In the genomic region with DNA sequence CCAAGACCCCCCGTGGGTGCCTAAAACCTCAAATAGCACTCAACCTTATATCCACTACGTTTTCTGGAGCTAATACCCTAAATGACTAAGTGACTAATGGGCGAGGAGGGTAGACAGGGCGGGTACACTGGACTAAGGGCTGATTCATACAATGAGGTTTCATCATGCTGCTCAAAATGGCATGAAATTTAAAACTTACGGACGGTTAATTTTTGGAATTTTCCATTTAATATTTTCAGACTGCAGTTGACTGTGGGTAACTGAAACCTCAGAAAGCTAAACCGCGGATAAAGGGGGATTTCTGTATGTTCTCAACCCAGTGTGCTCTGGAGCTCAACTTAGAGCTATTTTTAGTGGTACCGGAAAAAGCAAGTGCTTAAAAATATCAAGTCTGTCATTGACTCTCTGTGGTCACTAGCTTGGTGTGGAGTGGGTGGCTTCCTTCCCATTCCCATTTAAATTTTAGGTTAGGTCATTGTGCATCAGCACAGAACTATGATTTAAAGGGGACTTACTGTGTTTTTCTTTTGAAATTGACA, we compare ENCODE assay signal across 8 cellular contexts.
DNase-seq lines count a peak whose midpoint lies in the region; ATAC-seq, FAIRE-seq and TF ChIP-seq lines count a peak whose summit lies in the region.
"Had no signal": no experiment of that assay in that cellular context is flagged by ENCODE, and none has a peak within 500 bp of the region (broad histone marks: within the 10 kb centered on the region; RNA-seq: fewer than 3 reads in every experiment).

No MANE protein-coding gene starts in this region.

- FAIRE-seq in keratinocyte (lab: Jason Lieb, UNC): peak; percentile 84
- FAIRE-seq: TTC549 had no signal

- ATAC-seq in GM18907 (IDR thresholded peaks at IDR 0.05; ENCODE audit: unreplicated experiment) (peak; percentile 81), HG02678 (IDR thresholded peaks at IDR 0.05; ENCODE audit: unreplicated experiment) (peak; percentile 74)

- no peak overlapping the region for H3K4me3 Mint-ChIP-seq in endodermal cell

- no peaks in the 10 kb centered on the region for H3K4me1 Mint-ChIP-seq in endodermal cell

- H3K36me3 Mint-ChIP-seq in endodermal cell (ENCODE audit: low read depth): no peaks in the 10 kb centered on the region

- H3K4me2 ChIP-seq in keratinocyte (ENCODE audit: control insufficient read depth, extremely low read depth, insufficient read depth, low read depth, low read length): peak overlapping the region; percentile 67

- no peaks in the 10 kb centered on the region for H3K27me3 Mint-ChIP-seq in endodermal cell (ENCODE audit: insufficient read depth)

- no peaks in the 10 kb centered on the region for H4K20me1 ChIP-seq in keratinocyte (ENCODE audit: control insufficient read depth, extremely low read depth, insufficient read depth, low read length)

- H3K27ac ChIP-seq in keratinocyte (ENCODE audit: control insufficient read depth, insufficient read depth, low read length): peak overlapping the region; percentile 95
- H3K27ac ChIP-seq in endodermal cell (ENCODE audit: low read depth, low read length): no peak overlapping the region

- no peaks in the 10 kb centered on the region for H3K27me3 ChIP-seq in keratinocyte (ENCODE audit: control insufficient read depth, extremely low read depth, insufficient read depth, low read length)
- no peaks in the 10 kb centered on the region for H3K27me3 ChIP-seq in endodermal cell (ENCODE audit: control insufficient read depth, insufficient read depth, low read length, poor library complexity, severe bottlenecking)

- dilution Hi-C loops in keratinocyte (cut with MboI; ENCODE audit: extremely low pct_ligation_motif_present, low sequenced_read_pairs): no loop called here

- whole genome bisulfite sequencing in endodermal cell (ENCODE audit: insufficient coverage in 1 of 2, insufficient read length in 1 of 2), 2 experiments: 93 to 97% methylated on average over 7 to 9 of the region's 9 CpGs

- H3K9me3 ChIP-seq in keratinocyte (ENCODE audit: control insufficient read depth, low read depth, low read length) (no peaks in the 10 kb centered on the region), endodermal cell (ENCODE audit: control insufficient read depth, low read length) (no peaks in the 10 kb centered on the region)

- peak overlapping the region; percentile 31 for H3K9ac ChIP-seq in keratinocyte (ENCODE audit: control insufficient read depth, extremely low read depth, insufficient read depth, low read length)
- H3K9ac ChIP-seq in endodermal cell (ENCODE audit: extremely low read depth, low read length, poor library complexity, severe bottlenecking): no peak overlapping the region

- no peak overlapping the region for H3K4me3 ChIP-seq in keratinocyte (ENCODE audit: control insufficient read depth in 2 of 3, extremely low read depth in 1 of 3, insufficient read depth in 2 of 3, low read depth in 1 of 3, low read length in 3 of 3)
- H3K4me3 ChIP-seq in endodermal cell (ENCODE audit: low read length): no peak overlapping the region

- H3K4me1 ChIP-seq in keratinocyte (ENCODE audit: control insufficient read depth, extremely low read depth, insufficient read depth, low read length) (peaks cover 53% of the 10 kb centered on the region), endodermal cell (ENCODE audit: control insufficient read depth, insufficient read depth, low read length) (no peaks in the 10 kb centered on the region)

- DNase-seq in T1000 (lab: John Stamatoyannopoulos, UW) (peak; percentile 36), keratinocyte (ENCODE audit: low read depth, low spot score) (no peak), endodermal cell (no peak), NCI-H82 (lab: John Stamatoyannopoulos, UW) (no peak), NCI-H2196 (lab: John Stamatoyannopoulos, UW; ENCODE audit: unreplicated experiment) (no peak)

- H3K27ac Mint-ChIP-seq in endodermal cell: no peak overlapping the region

- H3K36me3 ChIP-seq in keratinocyte (ENCODE audit: control insufficient read depth in 2 of 2, extremely low read depth in 1 of 2, insufficient read depth in 2 of 2, low read length in 2 of 2) (no peaks in the 10 kb centered on the region), endodermal cell (ENCODE audit: control insufficient read depth, insufficient read depth, low read length) (no peaks in the 10 kb centered on the region)

- peak overlapping the region; percentile 79 for H2AFZ ChIP-seq in keratinocyte (ENCODE audit: control insufficient read depth, low read length)

- H3K9me1 ChIP-seq in keratinocyte (ENCODE audit: control insufficient read depth, extremely low read depth, insufficient read depth, low read length): no peaks in the 10 kb centered on the region

- H3K79me2 ChIP-seq in keratinocyte (ENCODE audit: control insufficient read depth, insufficient read depth, low read length): no peaks in the 10 kb centered on the region

- H3K9me3 Mint-ChIP-seq in endodermal cell: no peaks in the 10 kb centered on the region

- no peak for TF ChIP-seq CTCF in keratinocyte (optimal IDR thresholded peaks at IDR 0.05 in 1 of 3, IDR thresholded peaks at IDR 0.05 in 1 of 3, conservative IDR thresholded peaks at IDR 0.05 in 1 of 3; ENCODE audit: extremely low read depth in 1 of 3, insufficient read depth in 2 of 3, low read length in 3 of 3)
- no peak for TF ChIP-seq CTCF in endodermal cell (conservative IDR thresholded peaks at IDR 0.05)
